17 cellular contexts compared by ENCODE assay signal in genomic region chr2:12897181-12897580, GRCh38.
DNase-seq lines count a peak whose midpoint lies in the region; ATAC-seq and TF ChIP-seq lines count a peak whose summit lies in the region.
"Had no signal": no experiment of that assay in that cellular context is flagged by ENCODE, and none has a peak within 500 bp of the region (broad histone marks: within the 10 kb centered on the region; RNA-seq: fewer than 3 reads in every experiment).

No MANE protein-coding gene starts in this region.

- no peaks in the 10 kb centered on the region for H3K27me3 Mint-ChIP-seq in CD4-positive, alpha-beta memory T cell
- H3K27me3 Mint-ChIP-seq in T-helper 17 cell, result no peaks in the 10 kb centered on the region
- H3K27me3 Mint-ChIP-seq: central memory CD8-positive, alpha-beta T cell had no signal

- CTCF ChIA-PET in CD4-positive, alpha-beta memory T cell (lab: Charles Lee; ENCODE audit: partially characterized antibody), result interaction anchor here (0.6 to 1.8 kb wide), 6 partner anchors 8 to 483 kb away, joined by 3 to 7 read pairs (median 3); no protein-coding TSS in a partner anchor
- CTCF ChIA-PET in A673 (lab: Charles Lee), result no interaction called here

- no peaks in the 10 kb centered on the region for H3K36me3 ChIP-seq in CD4-positive, alpha-beta memory T cell (ENCODE audit: insufficient read depth, low read length)
- no peaks in the 10 kb centered on the region for H3K36me3 ChIP-seq in A673 (ENCODE audit: insufficient read depth, low read length, poor library complexity, severe bottlenecking)
- H3K36me3 ChIP-seq: adrenal gland, BE2C had no signal

- H3K9me3 Mint-ChIP-seq in CD4-positive, alpha-beta memory T cell, result peaks cover 2 to 19% (median 12%) of the 10 kb centered on the region in 8 donors

- intact Hi-C loops in CD4-positive, alpha-beta memory T cell (cut with micrococcal nuclease), result no loop called here
- intact Hi-C loops in sciatic nerve (cut with DNase I), result no loop called here
- intact Hi-C loops in A673 (cut with micrococcal nuclease; ENCODE audit: unreplicated experiment), result no loop called here

- POLR2A ChIA-PET in CD4-positive, alpha-beta memory T cell (lab: Charles Lee; ENCODE audit: partially characterized antibody), result interaction anchor here (0.6 to 2.0 kb wide), 9 partner anchors 11 to 1067 kb away, joined by 3 to 8 read pairs (median 3); partner anchors contain the start of gene TRIB2
- POLR2A ChIA-PET in A673 (lab: Charles Lee; ENCODE audit: low non-redundant PET), result no interaction called here

- BruUV-seq in A673 (replicated peaks; lab: Mats Ljungman, UMichigan), result no TSS peak

- peak in 4 of 5 donors; percentile 11 to 18 (median 16) for DNase-seq in CD4-positive, alpha-beta memory T cell
- DNase-seq in KG1 (lab: John Stamatoyannopoulos, UW) (peak; percentile 31), T-helper 17 cell (no peak), sciatic nerve (ENCODE audit: low spot score) (no peak), SHP77 treated with DMSO at 0.1 percent for 48 hours (lab: John Stamatoyannopoulos, UW) (no peak), A673 (ENCODE audit: low spot score) (no peak)
- DNase-seq: adrenal gland, BE2C, endodermal cell, naive B cell, NCI-H2029 treated with DMSO at 0.1 percent for 48 hours, NCI-H526, substantia nigra had no signal

- peak overlapping the region in 5 of 7 donors; percentile 13 to 54 (median 33) for H3K27ac Mint-ChIP-seq in CD4-positive, alpha-beta memory T cell
- H3K27ac Mint-ChIP-seq in T-helper 17 cell, result peak overlapping the region; percentile 74
- H3K27ac Mint-ChIP-seq: endodermal cell had no signal

- TF ChIP-seq CTCF in A673 (conservative IDR thresholded peaks at IDR 0.05; ENCODE audit: low read depth, low read length), result no peak

- no peaks in the 10 kb centered on the region for H3K27me3 ChIP-seq in CD4-positive, alpha-beta memory T cell (ENCODE audit: insufficient read depth, low read length)
- no peaks in the 10 kb centered on the region for H3K27me3 ChIP-seq in A673 (replicated peaks; ENCODE audit: insufficient read depth, low read depth, low read length, poor library complexity)
- H3K27me3 ChIP-seq: adrenal gland, BE2C had no signal

- peaks cover under 1 to 8% of the 10 kb centered on the region in 2 donors for H3K36me3 Mint-ChIP-seq in CD4-positive, alpha-beta memory T cell
- no peaks in the 10 kb centered on the region for H3K36me3 Mint-ChIP-seq in T-helper 17 cell (ENCODE audit: low read depth)

- H3K4me3 Mint-ChIP-seq in CD4-positive, alpha-beta memory T cell, result peak overlapping the region in 7 of 8 donors; percentile 22 to 75 (median 59)
- H3K4me3 Mint-ChIP-seq in T-helper 17 cell, result peak overlapping the region; percentile 70
- H3K4me3 Mint-ChIP-seq: central memory CD8-positive, alpha-beta T cell; endodermal cell; naive B cell had no signal

- peaks cover 24% of the 10 kb centered on the region for H3K4me1 ChIP-seq in CD4-positive, alpha-beta memory T cell (ENCODE audit: insufficient read depth, low read length)
- no peaks in the 10 kb centered on the region for H3K4me1 ChIP-seq in A673 (ENCODE audit: insufficient read depth, low read length, poor library complexity, severe bottlenecking)
- H3K4me1 ChIP-seq: adrenal gland, BE2C had no signal

- no peak overlapping the region for H3K4me3 ChIP-seq in CD4-positive, alpha-beta memory T cell (ENCODE audit: low read length in 2 of 2)
- H3K4me3 ChIP-seq in A673 (ENCODE audit: low read depth, low read length, poor library complexity, severe bottlenecking), result no peak overlapping the region
- H3K4me3 ChIP-seq: adrenal gland had no signal

- peak; percentile 41 for ATAC-seq in T-helper 17 cell
- ATAC-seq in sciatic nerve, result peak; percentile 36
- no peak for ATAC-seq in HG02759 (IDR thresholded peaks at IDR 0.05; ENCODE audit: unreplicated experiment)
- ATAC-seq in HG03139 (IDR thresholded peaks at IDR 0.05; ENCODE audit: unreplicated experiment), result no peak
- ATAC-seq: activated CD4-positive, CD25-positive, alpha-beta regulatory T cell treated with anti-CD3 and anti-CD28 coated beads, Interleukin-2, amount 50 U/mL, for 24 hours had no signal

- peaks cover 21 to 34% (median 28%) of the 10 kb centered on the region in 4 donors for H3K4me1 Mint-ChIP-seq in CD4-positive, alpha-beta memory T cell
- H3K4me1 Mint-ChIP-seq in T-helper 17 cell, result peaks cover 16% of the 10 kb centered on the region

- H3K9me3 ChIP-seq in CD4-positive, alpha-beta memory T cell (ENCODE audit: control insufficient read depth in 1 of 2, low read length in 2 of 2), result no peaks in the 10 kb centered on the region
- H3K9me3 ChIP-seq in T-helper 17 cell (ENCODE audit: control insufficient read depth, low read length, poor library complexity, severe bottlenecking) (no peaks in the 10 kb centered on the region), A673 (ENCODE audit: low read depth, low read length, poor library complexity, severe bottlenecking) (no peaks in the 10 kb centered on the region)
- H3K9me3 ChIP-seq: adrenal gland, BE2C had no signal

- no peak overlapping the region for H3K27ac ChIP-seq in CD4-positive, alpha-beta memory T cell (ENCODE audit: low read depth, low read length)
- no peak overlapping the region for H3K27ac ChIP-seq in A673 (ENCODE audit: low read depth, low read length, poor library complexity, severe bottlenecking)

Comparison
In these comparisons a context has a peak if more than half of its experiments do, and no peak if none do; other contexts are left out.
1. DNase-seq: peak in CD4-positive, alpha-beta memory T cell (4 of 5) and KG1 (single experiment); none in T-helper 17 cell (0 of 3), sciatic nerve (single experiment), SHP77 treated with DMSO at 0.1 percent for 48 hours (single experiment) and A673 (single experiment).
2. ATAC-seq: peak in T-helper 17 cell (single experiment) and sciatic nerve (single experiment); none in HG02759 (single experiment) and HG03139 (single experiment).